Comparison of ENCODE assay signal across 8 cellular contexts in genomic region chr4:40576651-40577480, GRCh38. TPM values are rescaled to one million over a fixed set of nuclear protein-coding genes. Genes with fewer than 3 reads are reported as not detected.
DNase-seq lines count a peak whose midpoint lies in the region; ATAC-seq, FAIRE-seq and TF ChIP-seq lines count a peak whose summit lies in the region.

No MANE protein-coding gene starts in this region.

- no peak for TF ChIP-seq POLR2A in K562 (conservative IDR thresholded peaks at IDR 0.05)

- no peak for TF ChIP-seq EP300 in K562 (IDR thresholded peaks at IDR 0.05; ENCODE audit: low read length)

- peaks cover 5 to 14% of the 10 kb centered on the region in 2 experiments; a peak in 3 of 5 replicates for H3K4me1 ChIP-seq in K562 (replicated peaks in 1 of 2; ENCODE audit: control insufficient read depth in 2 of 2, insufficient read depth in 2 of 2, low read length in 2 of 2)

- peak; percentile 70 for FAIRE-seq in K562 (lab: Jason Lieb, UNC)

- H3K9me3 Mint-ChIP-seq in stimulated activated effector memory CD8-positive, alpha-beta T cell treated with anti-CD3 and anti-CD28 coated beads, Interleukin-12 subunit alpha, Interleukin-12 subunit beta, amount 100 ng/mL, for 72 hours: no peaks in the 10 kb centered on the region

- POLR2A ChIA-PET in K562 (lab: Yijun Ruan, JAX): interaction anchor here (0.7 to 1.0 kb wide), 2 partner anchors 9 kb away, joined by 3 to 5 read pairs; no protein-coding TSS in a partner anchor

- CTCF ChIA-PET in K562 (lab: Yijun Ruan, JAX; ENCODE audit: low intra/inter-chr PET ratio): no interaction called here

- no peaks in the 10 kb centered on the region for H3K36me3 ChIP-seq in K562 (ENCODE audit: control insufficient read depth, insufficient read depth, low read length)

- H3K27me3 ChIP-seq in K562 (ENCODE audit: control insufficient read depth in 2 of 2, insufficient read depth in 2 of 2, low read length in 2 of 2): peaks cover 4 to 20% of the 10 kb centered on the region in 2 experiments; a peak in 4 of 5 replicates

- no peaks in the 10 kb centered on the region for H3K9me1 ChIP-seq in K562 (ENCODE audit: control insufficient read depth, insufficient read depth, low read length)

- no peaks in the 10 kb centered on the region for H3K36me3 Mint-ChIP-seq in stimulated activated effector memory CD8-positive, alpha-beta T cell treated with anti-CD3 and anti-CD28 coated beads, Interleukin-12 subunit alpha, Interleukin-12 subunit beta, amount 100 ng/mL, for 72 hours

- H3K4me3 Mint-ChIP-seq in stimulated activated effector memory CD8-positive, alpha-beta T cell treated with anti-CD3 and anti-CD28 coated beads, Interleukin-12 subunit alpha, Interleukin-12 subunit beta, amount 100 ng/mL, for 72 hours: no peak overlapping the region

- H3K27ac ChIP-seq in K562 (ENCODE audit: extremely low read depth, low read depth, low read length): no peak overlapping the region

- peak; percentile 60 for ATAC-seq in GM19035 (IDR thresholded peaks at IDR 0.05; ENCODE audit: unreplicated experiment)
- peak; percentile 61 for ATAC-seq in HG03097 (IDR thresholded peaks at IDR 0.05; ENCODE audit: low FRiP score, unreplicated experiment)
- ATAC-seq in K562: peak; percentile 76
- peak; percentile 43 for ATAC-seq in stimulated activated effector memory CD8-positive, alpha-beta T cell treated with anti-CD3 and anti-CD28 coated beads, Interleukin-12 subunit alpha, Interleukin-12 subunit beta, amount 100 ng/mL, for 72 hours

- no peaks in the 10 kb centered on the region for H3K79me2 ChIP-seq in K562 (ENCODE audit: control insufficient read depth, insufficient read depth, low read length)

- peak overlapping the region in 1 of 2 experiments; percentile 24; a peak in 1 of 4 replicates for H3K9ac ChIP-seq in K562 (ENCODE audit: insufficient read depth in 1 of 2, low read depth in 2 of 2, low read length in 2 of 2)

- no peak for TF ChIP-seq CTCF in K562 (IDR thresholded peaks at IDR 0.05 in 2 of 3, conservative IDR thresholded peaks at IDR 0.05 in 1 of 3; ENCODE audit: insufficient read depth in 2 of 3, low read depth in 1 of 3, low read length in 3 of 3)

- no TSS peak for BruUV-seq in K562 (replicated peaks; lab: Mats Ljungman, UMichigan)

- intact Hi-C loops in K562 (cut with micrococcal nuclease): no loop called here

- peak overlapping the region; percentile 47 for H3K4me2 ChIP-seq in K562 (ENCODE audit: insufficient read depth, low read length)

- H3K9me3 ChIP-seq in K562 (replicated peaks; ENCODE audit: control insufficient read depth, insufficient read depth, low read depth, low read length): no peaks in the 10 kb centered on the region

- no peak overlapping the region for H3K4me3 ChIP-seq in K562

- 6% methylated on average over 7 of the region's 7 CpGs for WGBS in K562 (ENCODE audit: insufficient coverage, low coverage, missing lambda C conversion rate)

- peaks cover 22% of the 10 kb centered on the region for H3K4me1 Mint-ChIP-seq in stimulated activated effector memory CD8-positive, alpha-beta T cell treated with anti-CD3 and anti-CD28 coated beads, Interleukin-12 subunit alpha, Interleukin-12 subunit beta, amount 100 ng/mL, for 72 hours

- in situ Hi-C loops in K562 (cut with MboI): no loop called here

- H3K27ac Mint-ChIP-seq in stimulated activated effector memory CD8-positive, alpha-beta T cell treated with anti-CD3 and anti-CD28 coated beads, Interleukin-12 subunit alpha, Interleukin-12 subunit beta, amount 100 ng/mL, for 72 hours: peak overlapping the region; percentile 63

- 0 out of 2 replicates have a peak overlapping the region, but pooled peaks have one; percentile 11 for H2AFZ ChIP-seq in K562 (ENCODE audit: low read depth, low read length)

- no peak for TF ChIP-seq RAD21 in K562 (CRISPR knock-in tag; conservative IDR thresholded peaks at IDR 0.05 in 1 of 2, IDR thresholded peaks at IDR 0.05 in 1 of 2)

- peak; percentile 18 for DNase-seq in DMS153 treated with DMSO at 0.1 percent for 48 hours (lab: John Stamatoyannopoulos, UW; ENCODE audit: unreplicated experiment)
- peak; percentile 70 for DNase-seq in NCI-H510A (lab: John Stamatoyannopoulos, UW)
- peak in 2 of 4 experiments; percentile 15 to 48 for DNase-seq in K562 (ENCODE audit: extremely low read depth in 1 of 4, low spot score in 3 of 4)
- DNase-seq in iris pigment epithelial cell (ENCODE audit: low read depth): peak; percentile 80
- no peak for DNase-seq in stimulated activated effector memory CD8-positive, alpha-beta T cell treated with anti-CD3 and anti-CD28 coated beads, Interleukin-12 subunit alpha, Interleukin-12 subunit beta, amount 100 ng/mL, for 72 hours (ENCODE audit: low spot score in 2 of 2)
- DNase-seq in activated CD8-positive, alpha-beta memory T cell treated with anti-CD3 and anti-CD28 coated beads, Interleukin-2, amount 50 U/mL, for 4 hours: no peak

- no peaks in the 10 kb centered on the region for H4K20me1 ChIP-seq in K562 (replicated peaks; ENCODE audit: control insufficient read depth, insufficient read depth, low read length)

TF ChIP-seq in K562, 482 proteins besides CTCF, POLR2A, EP300 and RAD21 (continues in another document):
- TF ChIP-seq ATF3 (IDR thresholded peaks at IDR 0.05) (peak; percentile 59; the same call in 1 of the 2 replicates), ATF3 (CRISPR knock-in tag; conservative IDR thresholded peaks at IDR 0.05) (no peak), USF2 (CRISPR knock-in tag; IDR thresholded peaks at IDR 0.05) (peak; percentile 37), HSF4 (CRISPR knock-in tag; IDR thresholded peaks at IDR 0.05; ENCODE audit: borderline replicate concordance) (no peak), CC2D1A (IDR thresholded peaks at IDR 0.05) (no peak), ZNF175 (CRISPR knock-in tag; IDR thresholded peaks at IDR 0.05; ENCODE audit: low read depth) (no peak), ZNF140 (CRISPR knock-in tag; IDR thresholded peaks at IDR 0.05) (no peak), ESRRA (IDR thresholded peaks at IDR 0.05; ENCODE audit: borderline replicate concordance, low read depth) (peak; percentile 83), SAP30 (IDR thresholded peaks at IDR 0.05; ENCODE audit: borderline replicate concordance, insufficient read depth, low read depth, low read length, poor library complexity, severe bottlenecking) (no peak), FOSL1 (tag; conservative IDR thresholded peaks at IDR 0.05) (peak; percentile 82), NCOA1 (IDR thresholded peaks at IDR 0.05; ENCODE audit: low read depth) (no peak), TFE3 (CRISPR knock-in tag; IDR thresholded peaks at IDR 0.05) (peak; percentile 89)

RNA-seq across cellular contexts. Expression of gene RBM47, which starts 52.8 kb away (rescaled TPM):
- 1.4 and 1.8 TPM in 2 replicates for total RNA-seq in K562 (2011; cell fraction: chromatin; rRNA removed; ENCODE audit: low replicate concordance)
- total RNA-seq in K562 (2011; cell fraction: nucleolus; rRNA removed): 1.8 and 2.5 TPM in 2 replicates
- 1.7 and 1.9 TPM in 2 replicates for total RNA-seq in K562 (2011; cell fraction: nucleoplasm; rRNA removed)
- 5.1 and 6.2 TPM in 2 replicates for total RNA-seq in K562 (2014; rRNA removed)
- total RNA-seq in K562 (2014; rRNA removed; fragmentation: Illumina TruSeq; extraction: Trizol): 2.7 and 3.1 TPM in 2 replicates
- 3.5 and 3.6 TPM in 2 replicates for total RNA-seq in K562 (2015; rRNA removed; fragmentation: Illumina TruSeq; extraction: Trizol)
- 6.4 and 8.9 TPM in 2 replicates for total RNA-seq in K562 (2021)
- 0.23 and 1.4 TPM in 2 replicates for polyA plus RNA-seq in K562 (2011; rRNA removed)
- polyA plus RNA-seq in K562 (2011; cell fraction: cytosol; rRNA removed): 0.32 and 7.8 TPM in 2 replicates
- 0.29 and 2.4 TPM in 2 replicates for polyA plus RNA-seq in K562 (2011; cell fraction: nucleus; rRNA removed)
- 4.6 and 4.8 TPM in 2 replicates for polyA plus RNA-seq in K562 (2012)
- 3.3 and 3.9 TPM in 2 replicates for polyA plus RNA-seq in K562 (2014; fragmentation: Illumina TruSeq; extraction: Trizol)
- polyA plus RNA-seq in K562 (2014; fragmentation: Nextera tagmentation; extraction: Ambion mirVana): 1 to 10 TPM; 1.7 to 2.4 TPM
- polyA plus RNA-seq in K562 (2014; rRNA removed): 3.8 and 4.1 TPM in 2 replicates
- 0.33 and 1.9 TPM in 2 replicates for polyA minus RNA-seq in K562 (2011; rRNA and poly(A)+ RNA removed)
- polyA minus RNA-seq in K562 (2011; cell fraction: cytosol; rRNA and poly(A)+ RNA removed): 0.55 and 3.4 TPM in 2 replicates
- 0.22 and 2.0 TPM in 2 replicates for polyA minus RNA-seq in K562 (2011; cell fraction: nucleus; rRNA and poly(A)+ RNA removed)

Comparison
In these comparisons a context has a peak if more than half of its experiments do, and no peak if none do; other contexts are left out.
1. DNase-seq: peak in DMS153 treated with DMSO at 0.1 percent for 48 hours (single experiment), NCI-H510A (single experiment) and iris pigment epithelial cell (single experiment); none in stimulated activated effector memory CD8-positive, alpha-beta T cell treated with anti-CD3 and anti-CD28 coated beads, Interleukin-12 subunit alpha, Interleukin-12 subunit beta, amount 100 ng/mL, for 72 hours (0 of 2) and activated CD8-positive, alpha-beta memory T cell treated with anti-CD3 and anti-CD28 coated beads, Interleukin-2, amount 50 U/mL, for 4 hours (single experiment).
2. Peak in every context shown above with its lines, with median percentiles within 50 percentile points of each other: ATAC-seq.